In genomic region chr6:151992091-151992490, GRCh38 we compare ENCODE assay signal across 1 cellular context.
TF ChIP-seq lines count a peak whose summit lies in the region.

No MANE protein-coding gene starts in this region.

TF ChIP-seq in K562, 482 proteins besides CTCF, POLR2A, EP300 and RAD21 (continued from another document):
- TF ChIP-seq, protein P1, sequence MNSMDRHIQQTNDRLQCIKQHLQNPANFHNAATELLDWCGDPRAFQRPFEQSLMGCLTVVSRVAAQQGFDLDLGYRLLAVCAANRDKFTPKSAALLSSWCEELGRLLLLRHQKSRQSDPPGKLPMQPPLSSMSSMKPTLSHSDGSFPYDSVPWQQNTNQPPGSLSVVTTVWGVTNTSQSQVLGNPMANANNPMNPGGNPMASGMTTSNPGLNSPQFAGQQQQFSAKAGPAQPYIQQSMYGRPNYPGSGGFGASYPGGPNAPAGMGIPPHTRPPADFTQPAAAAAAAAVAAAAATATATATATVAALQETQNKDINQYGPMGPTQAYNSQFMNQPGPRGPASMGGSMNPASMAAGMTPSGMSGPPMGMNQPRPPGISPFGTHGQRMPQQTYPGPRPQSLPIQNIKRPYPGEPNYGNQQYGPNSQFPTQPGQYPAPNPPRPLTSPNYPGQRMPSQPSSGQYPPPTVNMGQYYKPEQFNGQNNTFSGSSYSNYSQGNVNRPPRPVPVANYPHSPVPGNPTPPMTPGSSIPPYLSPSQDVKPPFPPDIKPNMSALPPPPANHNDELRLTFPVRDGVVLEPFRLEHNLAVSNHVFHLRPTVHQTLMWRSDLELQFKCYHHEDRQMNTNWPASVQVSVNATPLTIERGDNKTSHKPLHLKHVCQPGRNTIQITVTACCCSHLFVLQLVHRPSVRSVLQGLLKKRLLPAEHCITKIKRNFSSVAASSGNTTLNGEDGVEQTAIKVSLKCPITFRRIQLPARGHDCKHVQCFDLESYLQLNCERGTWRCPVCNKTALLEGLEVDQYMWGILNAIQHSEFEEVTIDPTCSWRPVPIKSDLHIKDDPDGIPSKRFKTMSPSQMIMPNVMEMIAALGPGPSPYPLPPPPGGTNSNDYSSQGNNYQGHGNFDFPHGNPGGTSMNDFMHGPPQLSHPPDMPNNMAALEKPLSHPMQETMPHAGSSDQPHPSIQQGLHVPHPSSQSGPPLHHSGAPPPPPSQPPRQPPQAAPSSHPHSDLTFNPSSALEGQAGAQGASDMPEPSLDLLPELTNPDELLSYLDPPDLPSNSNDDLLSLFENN (IDR thresholded peaks at IDR 0.05; ENCODE audit: low read depth in 2 of 2, low read length in 2 of 2): no peak
